Comparison of ENCODE assay signal across 1 cellular context in the genomic region with DNA sequence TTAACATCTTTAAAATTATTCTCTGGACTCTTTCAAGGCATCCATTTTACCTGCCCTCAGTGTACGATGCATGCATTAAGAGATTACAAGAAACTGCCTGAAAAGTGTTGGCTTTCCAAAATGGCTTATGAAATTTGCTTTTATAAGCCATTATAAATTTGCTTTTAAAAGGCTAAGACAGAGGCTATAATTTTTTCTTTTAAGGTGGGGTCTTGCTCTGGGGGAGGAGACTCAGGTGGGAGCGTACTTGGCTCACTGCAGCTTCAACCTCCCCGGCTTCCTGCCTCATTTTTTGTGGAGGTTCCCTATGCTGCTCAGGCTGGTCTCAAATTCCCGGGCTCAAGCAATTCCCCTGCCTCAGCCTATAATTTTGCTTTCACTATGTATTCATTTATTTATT.
TF ChIP-seq lines count a peak whose summit lies in the region.

No MANE protein-coding gene starts in this region.

TF ChIP-seq in GM12878, 131 proteins besides CTCF, POLR2A, EP300 and RAD21:
- TF ChIP-seq BCLAF1 (IDR thresholded peaks at IDR 0.05) (no peak), CREB1 (IDR thresholded peaks at IDR 0.05; ENCODE audit: low read depth) (no peak), ZZZ3 (IDR thresholded peaks at IDR 0.05; ENCODE audit: control insufficient read depth, insufficient read length, low read depth) (no peak), POLR2AphosphoS5 (IDR thresholded peaks at IDR 0.05; ENCODE audit: low read length) (peak; percentile 61), RCOR1 (conservative IDR thresholded peaks at IDR 0.05; ENCODE audit: low read depth, low read length) (no peak), STAT1 (conservative IDR thresholded peaks at IDR 0.05) (no peak), SPI1 (IDR thresholded peaks at IDR 0.05; ENCODE audit: borderline replicate concordance, insufficient read depth, low read depth, low read length) (no peak), TCF3 (IDR thresholded peaks at IDR 0.05; ENCODE audit: borderline replicate concordance, insufficient read depth, low read depth, low read length) (no peak)
